ENCODE assay signal across 9 cellular contexts in genomic region chr1:198922638-198923430, GRCh38.
DNase-seq lines count a peak whose midpoint lies in the region; ATAC-seq, FAIRE-seq and TF ChIP-seq lines count a peak whose summit lies in the region.
"Had no signal": no experiment of that assay in that cellular context is flagged by ENCODE, and none has a peak within 500 bp of the region (broad histone marks: within the 10 kb centered on the region; RNA-seq: fewer than 3 reads in every experiment).

No MANE protein-coding gene starts in this region.

- no peak for TF ChIP-seq CTCF in WTC11 (IDR thresholded peaks at IDR 0.05)

- no peak overlapping the region for H3K4me3 Mint-ChIP-seq in WTC11

- FAIRE-seq in frontal cortex (lab: Jason Lieb, UNC) (peak; percentile 43), RCC 7860 (lab: Jason Lieb, UNC) (no peak)

- H3K4me1 Mint-ChIP-seq in WTC11: peaks cover 9% of the 10 kb centered on the region

- DNase-seq in frontal cortex (ENCODE audit: low spot score in 2 of 2) (no peak), WTC11 (ENCODE audit: low spot score) (no peak), ecto neural progenitor cell (ENCODE audit: low spot score) (no peak), RCC 7860 (ENCODE audit: low spot score) (no peak)
- no peak for DNase-seq in stimulated activated CD4-positive, alpha-beta T cell treated with anti-CD3 and anti-CD28 coated beads, Interleukin-4, amount 100 ng/mL, for 24 hours

- H3K9me3 Mint-ChIP-seq in WTC11: no peaks in the 10 kb centered on the region

- H3K27me3 Mint-ChIP-seq in WTC11 (ENCODE audit: low read depth): no peaks in the 10 kb centered on the region

- ATAC-seq in GM18511 (IDR thresholded peaks at IDR 0.05; ENCODE audit: unreplicated experiment): peak; percentile 67
- peak; percentile 78 for ATAC-seq in GM21576 (IDR thresholded peaks at IDR 0.05; ENCODE audit: unreplicated experiment)
- peak; percentile 60 for ATAC-seq in HG03575 (IDR thresholded peaks at IDR 0.05; ENCODE audit: extremely low read depth, insufficient number of reproducible peaks, low FRiP score, unreplicated experiment)
- ATAC-seq in WTC11: no peak
- ATAC-seq: SK-N-SH treated with all-trans-retinoic acid at 6 μM for 48 hours had no signal

- POLR2A ChIA-PET in WTC11 (lab: Charles Lee): no interaction called here

- CTCF ChIA-PET in WTC11 (lab: Charles Lee): no interaction called here

- no peaks in the 10 kb centered on the region for H3K36me3 Mint-ChIP-seq in WTC11

- no peak overlapping the region for H3K27ac Mint-ChIP-seq in WTC11

TF ChIP-seq in WTC11, 78 proteins besides CTCF, POLR2A, EP300 and RAD21:
- TF ChIP-seq USF2 (CRISPR knock-in tag; IDR thresholded peaks at IDR 0.05) (no peak), ESRRA (CRISPR knock-in tag; IDR thresholded peaks at IDR 0.05; ENCODE audit: borderline replicate concordance) (no peak), USF1 (CRISPR knock-in tag; IDR thresholded peaks at IDR 0.05) (no peak), MLX (CRISPR knock-in tag; IDR thresholded peaks at IDR 0.05) (no peak), GTF2I (CRISPR knock-in tag; conservative IDR thresholded peaks at IDR 0.05) (no peak), CREB1 (CRISPR knock-in tag; IDR thresholded peaks at IDR 0.05) (no peak), ZNF532 (CRISPR knock-in tag; IDR thresholded peaks at IDR 0.05; ENCODE audit: borderline replicate concordance) (no peak)
- TF ChIP-seq, protein P1, sequence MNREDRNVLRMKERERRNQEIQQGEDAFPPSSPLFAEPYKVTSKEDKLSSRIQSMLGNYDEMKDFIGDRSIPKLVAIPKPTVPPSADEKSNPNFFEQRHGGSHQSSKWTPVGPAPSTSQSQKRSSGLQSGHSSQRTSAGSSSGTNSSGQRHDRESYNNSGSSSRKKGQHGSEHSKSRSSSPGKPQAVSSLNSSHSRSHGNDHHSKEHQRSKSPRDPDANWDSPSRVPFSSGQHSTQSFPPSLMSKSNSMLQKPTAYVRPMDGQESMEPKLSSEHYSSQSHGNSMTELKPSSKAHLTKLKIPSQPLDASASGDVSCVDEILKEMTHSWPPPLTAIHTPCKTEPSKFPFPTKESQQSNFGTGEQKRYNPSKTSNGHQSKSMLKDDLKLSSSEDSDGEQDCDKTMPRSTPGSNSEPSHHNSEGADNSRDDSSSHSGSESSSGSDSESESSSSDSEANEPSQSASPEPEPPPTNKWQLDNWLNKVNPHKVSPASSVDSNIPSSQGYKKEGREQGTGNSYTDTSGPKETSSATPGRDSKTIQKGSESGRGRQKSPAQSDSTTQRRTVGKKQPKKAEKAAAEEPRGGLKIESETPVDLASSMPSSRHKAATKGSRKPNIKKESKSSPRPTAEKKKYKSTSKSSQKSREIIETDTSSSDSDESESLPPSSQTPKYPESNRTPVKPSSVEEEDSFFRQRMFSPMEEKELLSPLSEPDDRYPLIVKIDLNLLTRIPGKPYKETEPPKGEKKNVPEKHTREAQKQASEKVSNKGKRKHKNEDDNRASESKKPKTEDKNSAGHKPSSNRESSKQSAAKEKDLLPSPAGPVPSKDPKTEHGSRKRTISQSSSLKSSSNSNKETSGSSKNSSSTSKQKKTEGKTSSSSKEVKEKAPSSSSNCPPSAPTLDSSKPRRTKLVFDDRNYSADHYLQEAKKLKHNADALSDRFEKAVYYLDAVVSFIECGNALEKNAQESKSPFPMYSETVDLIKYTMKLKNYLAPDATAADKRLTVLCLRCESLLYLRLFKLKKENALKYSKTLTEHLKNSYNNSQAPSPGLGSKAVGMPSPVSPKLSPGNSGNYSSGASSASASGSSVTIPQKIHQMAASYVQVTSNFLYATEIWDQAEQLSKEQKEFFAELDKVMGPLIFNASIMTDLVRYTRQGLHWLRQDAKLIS (CRISPR knock-in tag; IDR thresholded peaks at IDR 0.05; ENCODE audit: borderline replicate concordance): no peak
